ENCODE assay signal across 8 cellular contexts in genomic region chr15:48330855-48331795, GRCh38. TPM values are rescaled to one million over a fixed set of nuclear protein-coding genes. Genes with fewer than 3 reads are reported as not detected.
DNase-seq lines count a peak whose midpoint lies in the region; ATAC-seq, FAIRE-seq and TF ChIP-seq lines count a peak whose summit lies in the region.

DUT (plus strand) TSS chr15:48331429; CDS start chr15:48331516, 87 bp downstream.

- POLR2A ChIA-PET in endothelial cell of umbilical vein (lab: Charles Lee), result no interaction called here

- no peak for TF ChIP-seq CTCF in endothelial cell of umbilical vein (IDR thresholded peaks at IDR 0.05; ENCODE audit: extremely low read depth in 1 of 2, insufficient read depth in 1 of 2, low read depth in 1 of 2, low read length in 2 of 2)

- DNase-seq in CD1c-positive myeloid dendritic cell (ENCODE audit: extremely low spot score) (peak; percentile 84), NOMO-1 treated with dmso at 0.1 percent for 144 hours (lab: John Stamatoyannopoulos, UW; ENCODE audit: unreplicated experiment) (peak; percentile 56), endothelial cell of umbilical vein (ENCODE audit: low read depth, low spot score) (peak; percentile 86), middle frontal gyrus (ENCODE audit: extremely low spot score, low spot score) (peak; percentile 67)
- DNase-seq in activated CD8-positive, alpha-beta memory T cell treated with anti-CD3 and anti-CD28 coated beads, Interleukin-2, amount 50 U/mL, for 4 hours, result peak; percentile 78
- peak; percentile 45 to 62 for DNase-seq in stimulated activated CD8-positive, alpha-beta memory T cell treated with anti-CD3 and anti-CD28 coated beads, Interleukin-4, amount 100 ng/mL, for 1 hour (ENCODE audit: low read depth in 2 of 2, low spot score in 1 of 2)

- dilution Hi-C loops in endothelial cell of umbilical vein (cut with MboI; ENCODE audit: extremely low pct_ligation_motif_present, low sequenced_read_pairs), result no loop called here

- peak within 1 kb of the TSS; percentile 94 for H3K4me2 ChIP-seq in endothelial cell of umbilical vein (ENCODE audit: insufficient read depth, low read length)

- CTCF ChIA-PET in endothelial cell of umbilical vein (lab: Charles Lee), result interaction anchor here (0.9 kb wide), 2 partner anchors 45 to 46 kb away, joined by 3 read pairs; no protein-coding TSS in a partner anchor

- H2AFZ ChIP-seq in endothelial cell of umbilical vein (ENCODE audit: low read depth, low read length), result peak within 1 kb of the TSS; percentile 96

- H3K79me2 ChIP-seq in endothelial cell of umbilical vein (ENCODE audit: control insufficient read depth, insufficient read depth, low read length), result peaks cover 13% of the 10 kb centered on the region

- no peaks in the 10 kb centered on the region for H4K20me1 ChIP-seq in endothelial cell of umbilical vein (replicated peaks; ENCODE audit: control insufficient read depth, extremely low read depth, insufficient read depth, low read length)

- peak within 1 kb of the TSS; percentile 96 for H3K9ac ChIP-seq in endothelial cell of umbilical vein (replicated peaks; ENCODE audit: extremely low read depth, insufficient read depth, low read length)

- H3K9me1 ChIP-seq in endothelial cell of umbilical vein (replicated peaks; ENCODE audit: control insufficient read depth, extremely low read depth, insufficient read depth, low read length), result no peaks in the 10 kb centered on the region

- peak; percentile 96 for TF ChIP-seq POLR2A in endothelial cell of umbilical vein (IDR thresholded peaks at IDR 0.05; ENCODE audit: low read depth, low read length)

- H3K9me3 ChIP-seq in endothelial cell of umbilical vein (replicated peaks; ENCODE audit: control insufficient read depth, insufficient read depth, low read length), result no peaks in the 10 kb centered on the region

- intact Hi-C loops in endothelial cell of umbilical vein (cut with micrococcal nuclease), result loop anchor here (1.0 to 5.0 kb wide), 4 partner anchors 154 to 826 kb away; partner anchors contain the start of genes CEP152, COPS2 and SECISBP2L

- H3K4me1 ChIP-seq in endothelial cell of umbilical vein (ENCODE audit: control insufficient read depth, extremely low read depth, insufficient read depth, low read length), result peaks cover 21% of the 10 kb centered on the region

- no peaks in the 10 kb centered on the region for H3K27me3 ChIP-seq in endothelial cell of umbilical vein (ENCODE audit: control insufficient read depth in 2 of 2, insufficient read depth in 2 of 2, low read length in 2 of 2)

- BruUV-seq in endothelial cell of umbilical vein (replicated peaks; lab: Mats Ljungman, UMichigan), result no TSS peak

- no peaks in the 10 kb centered on the region for H3K36me3 ChIP-seq in endothelial cell of umbilical vein (ENCODE audit: control insufficient read depth in 2 of 2, extremely low read depth in 1 of 2, insufficient read depth in 2 of 2, low read length in 2 of 2)

- FAIRE-seq in endothelial cell of umbilical vein (lab: Jason Lieb, UNC), result peak; percentile 71

- peak within 1 kb of the TSS; percentile 92 for H3K27ac ChIP-seq in endothelial cell of umbilical vein (ENCODE audit: insufficient read depth, low read depth, low read length)

- ATAC-seq in GM19324 (IDR thresholded peaks at IDR 0.05; ENCODE audit: low FRiP score, unreplicated experiment) (peak; percentile 95), HG03460 (IDR thresholded peaks at IDR 0.05; ENCODE audit: unreplicated experiment) (peak; percentile 77)

- H3K4me3 ChIP-seq in endothelial cell of umbilical vein (replicated peaks in 1 of 3; ENCODE audit: insufficient read depth in 1 of 3, low read depth in 1 of 3, low read length in 3 of 3), result peak within 1 kb of the TSS; percentile 65 to 92 (median 90)

TF ChIP-seq in endothelial cell of umbilical vein, 7 proteins besides CTCF, POLR2A, EP300 and RAD21:
- TF ChIP-seq POLR2AphosphoS5 (IDR thresholded peaks at IDR 0.05; ENCODE audit: insufficient read depth, low read depth, low read length), result peak; percentile 86
- no peak for TF ChIP-seq EZH2 (IDR thresholded peaks at IDR 0.05; ENCODE audit: borderline replicate concordance, low read depth, low read length, severe bottlenecking)

RNA-seq across cellular contexts. Expression of gene DUT, which starts in this region (rescaled TPM):
- 127 and 135 TPM in 2 replicates for total RNA-seq in endothelial cell of umbilical vein
- polyA plus RNA-seq in endothelial cell of umbilical vein, result 48.1 and 59.9 TPM in 2 replicates
- polyA plus RNA-seq in endothelial cell of umbilical vein (2011; cell fraction: cytosol; rRNA removed), result 56.7 and 58.5 TPM in 2 replicates
- 58.4 and 85.4 TPM in 2 replicates for polyA plus RNA-seq in endothelial cell of umbilical vein (2011; cell fraction: nucleus; rRNA removed)
- 62.6 and 85.4 TPM in 2 replicates for polyA plus RNA-seq in endothelial cell of umbilical vein (2012)
- polyA minus RNA-seq in endothelial cell of umbilical vein, result 7.7 and 10.1 TPM in 2 replicates
- polyA minus RNA-seq in endothelial cell of umbilical vein (2011; cell fraction: cytosol; rRNA and poly(A)+ RNA removed), result 88.5 TPM
- 12.9 and 14.8 TPM in 2 replicates for polyA minus RNA-seq in endothelial cell of umbilical vein (2011; cell fraction: nucleus; rRNA and poly(A)+ RNA removed)

Comparison
In these comparisons a context has a peak if more than half of its experiments do, and no peak if none do; other contexts are left out.
1. Peak in every context shown above with its lines: DNase-seq, ATAC-seq, H3K4me3 ChIP-seq and H3K27ac ChIP-seq.